In the genomic region with DNA sequence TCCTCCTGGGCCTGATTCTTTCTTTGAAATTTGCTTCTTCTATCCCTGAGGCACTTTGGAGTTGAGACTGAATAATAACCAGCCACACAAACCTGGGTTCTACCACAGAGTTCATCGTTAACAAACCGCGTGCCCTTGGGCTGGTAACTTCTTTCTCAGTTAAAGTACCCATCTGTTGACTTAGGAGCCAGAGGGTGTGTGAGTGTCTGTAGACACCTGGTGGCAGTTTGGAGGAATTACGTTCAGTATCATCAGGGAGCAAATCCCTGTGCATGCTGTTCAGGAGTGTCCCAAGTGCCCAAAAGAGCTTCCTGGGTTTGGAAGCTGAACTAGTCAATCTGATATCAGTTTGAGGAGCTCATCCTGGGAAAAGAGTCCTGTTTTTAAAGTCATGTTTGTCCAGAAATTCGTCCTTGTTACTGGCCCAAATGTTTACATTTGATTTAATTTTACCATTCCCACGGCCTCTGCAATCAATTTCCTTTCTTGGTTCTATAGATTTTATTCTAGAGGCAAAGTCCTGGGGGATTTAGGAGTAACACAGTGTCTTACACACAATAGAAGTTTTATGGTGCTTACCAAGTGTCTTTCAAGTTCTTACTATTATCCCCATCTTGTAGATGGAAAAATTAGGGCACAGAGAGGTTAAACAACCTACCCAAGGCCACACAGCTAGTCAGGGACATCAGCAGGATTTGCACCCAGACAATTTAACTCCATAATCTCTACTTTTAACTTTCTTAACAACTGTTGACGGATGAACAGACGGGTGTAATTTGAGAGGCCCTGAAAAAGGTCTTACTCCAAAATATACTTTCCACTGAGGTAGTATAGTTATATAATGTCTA, we compare ENCODE assay signal across 8 cellular contexts. TPM values are rescaled to one million over a fixed set of nuclear protein-coding genes. Genes with fewer than 3 reads are reported as not detected.
DNase-seq lines count a peak whose midpoint lies in the region; ATAC-seq, FAIRE-seq and TF ChIP-seq lines count a peak whose summit lies in the region.

No MANE protein-coding gene starts in this region.

- FAIRE-seq in small intestine (lab: Jason Lieb, UNC): no peak

- peak; percentile 43 for DNase-seq in activated CD4-positive, alpha-beta T cell treated with anti-CD3 and anti-CD28 coated beads for 36 hours
- no peak for DNase-seq in activated CD4-positive, alpha-beta T cell treated with anti-CD3 and anti-CD28 coated beads for 1 hour
- DNase-seq in SHP77 (lab: John Stamatoyannopoulos, UW) (peak; percentile 73 to 84), adrenal gland (peak; percentile 33 to 63 (median 49)), right cardiac atrium (no peak), small intestine (peak; percentile 62), epidermal melanocyte (ENCODE audit: insufficient read length, low spot score) (no peak)

- no peak overlapping the region for H3K4me3 Mint-ChIP-seq in activated CD4-positive, alpha-beta T cell treated with anti-CD3 and anti-CD28 coated beads for 36 hours

- intact Hi-C loops in activated CD4-positive, alpha-beta T cell treated with anti-CD3 and anti-CD28 coated beads for 36 hours (cut with DNase I, micrococcal nuclease): loop anchor here (1.0 to 10.0 kb wide), 7 partner anchors 42 to 298 kb away; no protein-coding TSS in a partner anchor
- intact Hi-C loops in adrenal gland (cut with DNase I): loop anchor here (2.0 to 10.0 kb wide), 6 partner anchors 43 to 272 kb away; no protein-coding TSS in a partner anchor
- intact Hi-C loops in right cardiac atrium (cut with DNase I): loop anchor here (2.0 to 5.0 kb wide), 5 partner anchors 43 to 272 kb away; no protein-coding TSS in a partner anchor

- no peaks in the 10 kb centered on the region for H3K36me3 Mint-ChIP-seq in activated CD4-positive, alpha-beta T cell treated with anti-CD3 and anti-CD28 coated beads for 36 hours (ENCODE audit: low read depth)

- 26 to 34% (median 28%) methylated on average over 8 of the region's 8 CpGs for WGBS in adrenal gland, 4 donors
- WGBS in right cardiac atrium: 32% methylated on average over 8 of the region's 8 CpGs
- whole genome bisulfite sequencing in small intestine, 3 donors: 30 to 36% (median 35%) methylated on average over 8 of the region's 8 CpGs

- no peak for TF ChIP-seq POLR2A in adrenal gland (IDR thresholded peaks at IDR 0.05)

- H3K9me3 ChIP-seq in adrenal gland (replicated peaks in 1 of 3) (no peaks in the 10 kb centered on the region), right cardiac atrium (ENCODE audit: control insufficient read depth, low read length) (no peaks in the 10 kb centered on the region), small intestine (ENCODE audit: control insufficient read depth, low read depth) (no peaks in the 10 kb centered on the region)

- no peaks in the 10 kb centered on the region for H3K9me3 Mint-ChIP-seq in activated CD4-positive, alpha-beta T cell treated with anti-CD3 and anti-CD28 coated beads for 36 hours (ENCODE audit: low read depth)

- POLR2A ChIA-PET in activated CD4-positive, alpha-beta T cell treated with anti-CD3 and anti-CD28 coated beads for 36 hours (lab: Charles Lee): interaction anchor here (0.7 kb wide), 1 partner anchor 244 kb away, joined by 4 read pairs; no protein-coding TSS in a partner anchor

- H3K27me3 ChIP-seq in adrenal gland (no peaks in the 10 kb centered on the region), right cardiac atrium (ENCODE audit: control insufficient read depth, insufficient read depth) (no peaks in the 10 kb centered on the region), small intestine (ENCODE audit: control insufficient read depth in 2 of 2, insufficient read depth in 2 of 2, low read length in 2 of 2) (no peaks in the 10 kb centered on the region)

- H3K4me3 ChIP-seq in adrenal gland: no peak overlapping the region
- H3K4me3 ChIP-seq in right cardiac atrium (ENCODE audit: low read length): no peak overlapping the region
- no peak overlapping the region for H3K4me3 ChIP-seq in small intestine (ENCODE audit: low read depth in 1 of 2, low read length in 2 of 2)

- H3K27ac ChIP-seq in adrenal gland (no peak overlapping the region), right cardiac atrium (ENCODE audit: low read length) (no peak overlapping the region), small intestine (ENCODE audit: low read depth in 1 of 2, low read length in 1 of 2) (no peak overlapping the region)

- H3K27me3 Mint-ChIP-seq in activated CD4-positive, alpha-beta T cell treated with anti-CD3 and anti-CD28 coated beads for 36 hours: peaks cover 18% of the 10 kb centered on the region

- H3K4me1 Mint-ChIP-seq in activated CD4-positive, alpha-beta T cell treated with anti-CD3 and anti-CD28 coated beads for 36 hours: peaks cover 8% of the 10 kb centered on the region

- ATAC-seq in activated CD4-positive, alpha-beta T cell treated with anti-CD3 and anti-CD28 coated beads for 36 hours: peak; percentile 37
- ATAC-seq in right cardiac atrium: peak; percentile 49 to 63

- H3K27ac Mint-ChIP-seq in activated CD4-positive, alpha-beta T cell treated with anti-CD3 and anti-CD28 coated beads for 36 hours: no peak overlapping the region

- CTCF ChIA-PET in activated CD4-positive, alpha-beta T cell treated with anti-CD3 and anti-CD28 coated beads for 36 hours (lab: Charles Lee): interaction anchor here (0.6 to 10.3 kb wide), 24 partner anchors 10 to 303 kb away, joined by 3 to 193 read pairs (median 4); a partner anchor contains a TSS

- no peaks in the 10 kb centered on the region for H3K36me3 ChIP-seq in adrenal gland (replicated peaks in 1 of 2)
- no peaks in the 10 kb centered on the region for H3K36me3 ChIP-seq in small intestine (ENCODE audit: control insufficient read depth in 2 of 2, insufficient read depth in 2 of 2, low read length in 2 of 2)

- H3K4me1 ChIP-seq in adrenal gland (replicated peaks in 1 of 2): peaks cover 0 to 6% of the 10 kb centered on the region in 2 donors
- H3K4me1 ChIP-seq in right cardiac atrium (ENCODE audit: control insufficient read depth, insufficient read depth, low read length): no peaks in the 10 kb centered on the region
- H3K4me1 ChIP-seq in small intestine (ENCODE audit: control insufficient read depth in 2 of 2, insufficient read depth in 1 of 2, low read depth in 1 of 2, low read length in 1 of 2): no peaks in the 10 kb centered on the region

- TF ChIP-seq CTCF in LNCAP (IDR thresholded peaks at IDR 0.05): peak; percentile 88
- TF ChIP-seq CTCF in adrenal gland (IDR thresholded peaks at IDR 0.05): peak; percentile 78 to 90 (median 86)

RNA-seq across cellular contexts. Expression of a gene that starts 26.7 kb away (rescaled TPM):
- not detected for total RNA-seq in activated CD4-positive, alpha-beta T cell treated with anti-CD3 and anti-CD28 coated beads for 36 hours
- total RNA-seq in adrenal gland: not detected
- not detected for polyA plus RNA-seq in adrenal gland
- not detected for total RNA-seq in right cardiac atrium
- not detected for polyA plus RNA-seq in right cardiac atrium
- not detected for polyA plus RNA-seq in small intestine

RNA-seq across cellular contexts. Expression of a gene that starts 38.2 kb away (rescaled TPM):
- total RNA-seq in activated CD4-positive, alpha-beta T cell treated with anti-CD3 and anti-CD28 coated beads for 36 hours: not detected
- total RNA-seq in adrenal gland (not detected), right cardiac atrium (not detected)
- polyA plus RNA-seq in adrenal gland (under 1 TPM in 2 of 3 donors, not detected in 1; under 0.01 TPM), right cardiac atrium (0.02 TPM), small intestine (under 1 TPM in 1 of 3 donors, not detected in 2; under 0.01 TPM)

Comparison
In these comparisons a context has a peak if more than half of its experiments do, and no peak if none do; other contexts are left out.
1. DNase-seq: peak in activated CD4-positive, alpha-beta T cell treated with anti-CD3 and anti-CD28 coated beads for 36 hours (single experiment), SHP77 (2 of 2), adrenal gland (7 of 7) and small intestine (single experiment); none in activated CD4-positive, alpha-beta T cell treated with anti-CD3 and anti-CD28 coated beads for 1 hour (single experiment), right cardiac atrium (0 of 3) and epidermal melanocyte (single experiment).